ENCODE assay signal across 17 cellular contexts in genomic region chr10:112394475-112394875, GRCh38. TPM values are rescaled to one million over a fixed set of nuclear protein-coding genes. Genes with fewer than 3 reads are reported as not detected.
DNase-seq lines count a peak whose midpoint lies in the region; ATAC-seq and TF ChIP-seq lines count a peak whose summit lies in the region.
"Had no signal": no experiment of that assay in that cellular context is flagged by ENCODE, and none has a peak within 500 bp of the region (broad histone marks: within the 10 kb centered on the region; RNA-seq: fewer than 3 reads in every experiment).

No MANE protein-coding gene starts in this region.

- H3K4me3 ChIP-seq in left ventricle myocardium inferior, result no peak overlapping the region
- H3K4me3 ChIP-seq: GM23248, heart right ventricle had no signal

- intact Hi-C loops in left ventricle myocardium inferior (cut with micrococcal nuclease) (no loop called here), left cardiac atrium (cut with DNase I) (no loop called here)

- H3K9me3 ChIP-seq in left ventricle myocardium inferior (replicated peaks), result no peaks in the 10 kb centered on the region
- H3K9me3 ChIP-seq: heart right ventricle had no signal

- H3K36me3 ChIP-seq in left ventricle myocardium inferior, result peaks cover 8% of the 10 kb centered on the region

- peak overlapping the region; percentile 16 for H3K27ac ChIP-seq in left ventricle myocardium inferior (replicated peaks)
- H3K27ac ChIP-seq: GM23248, parathyroid adenoma had no signal

- H3K4me1 ChIP-seq in left ventricle myocardium inferior, result peaks cover 14% of the 10 kb centered on the region
- H3K4me1 ChIP-seq: parathyroid adenoma had no signal

- TF ChIP-seq CTCF in left ventricle myocardium inferior (IDR thresholded peaks at IDR 0.05; ENCODE audit: borderline replicate concordance), result no peak

- no peak for ATAC-seq in left cardiac atrium
- no peak for ATAC-seq in HG03159 (IDR thresholded peaks at IDR 0.05; ENCODE audit: unreplicated experiment)
- ATAC-seq in GM21381 (IDR thresholded peaks at IDR 0.05; ENCODE audit: unreplicated experiment), result no peak
- ATAC-seq: esophagus mucosa had no signal

- DNase-seq in left ventricle myocardium inferior (no peak), left cardiac atrium (no peak), KG1 (lab: John Stamatoyannopoulos, UW) (peak; percentile 31), kidney tubule cell (ENCODE audit: low spot score) (peak; percentile 54), HK-2 (ENCODE audit: unreplicated experiment) (no peak), NCI-H187 (lab: John Stamatoyannopoulos, UW) (no peak)
- DNase-seq: activated gamma-delta T cell; cortex of kidney; GM23248; heart right ventricle; kidney glomerular epithelial cell; NCI-H2081 treated with DMSO at 0.1 percent for 48 hours; stimulated activated naive CD4-positive, alpha-beta T cell had no signal

- H3K27me3 ChIP-seq in left ventricle myocardium inferior (ENCODE audit: low read depth), result no peaks in the 10 kb centered on the region
- H3K27me3 ChIP-seq: heart right ventricle had no signal

RNA-seq across cellular contexts. Expression of gene ACSL5, which starts 20.6 kb away (rescaled TPM):
- total RNA-seq in left ventricle myocardium inferior (5.6 TPM), left cardiac atrium (10 to 100 TPM; 10.5 to 14.4 TPM)

RNA-seq across cellular contexts. Expression of gene ZDHHC6, which starts 52.2 kb away (rescaled TPM):
- 21.2 TPM for total RNA-seq in left ventricle myocardium inferior
- total RNA-seq in left cardiac atrium, result 10 to 100 TPM; 20.3 to 20.6 TPM

RNA-seq across cellular contexts. Expression of gene VTI1A, which starts 52.5 kb away (rescaled TPM):
- 20.5 TPM for total RNA-seq in left ventricle myocardium inferior
- 10 to 100 TPM; 20.6 to 22.0 TPM for total RNA-seq in left cardiac atrium

Comparison
In these comparisons a context has a peak if more than half of its experiments do, and no peak if none do; other contexts are left out.
1. DNase-seq: peak in KG1 (single experiment) and kidney tubule cell (single experiment); none in left ventricle myocardium inferior (single experiment), left cardiac atrium (single experiment), HK-2 (single experiment) and NCI-H187 (0 of 2).